Comparison of ENCODE assay signal across 26 cellular contexts in the genomic region with DNA sequence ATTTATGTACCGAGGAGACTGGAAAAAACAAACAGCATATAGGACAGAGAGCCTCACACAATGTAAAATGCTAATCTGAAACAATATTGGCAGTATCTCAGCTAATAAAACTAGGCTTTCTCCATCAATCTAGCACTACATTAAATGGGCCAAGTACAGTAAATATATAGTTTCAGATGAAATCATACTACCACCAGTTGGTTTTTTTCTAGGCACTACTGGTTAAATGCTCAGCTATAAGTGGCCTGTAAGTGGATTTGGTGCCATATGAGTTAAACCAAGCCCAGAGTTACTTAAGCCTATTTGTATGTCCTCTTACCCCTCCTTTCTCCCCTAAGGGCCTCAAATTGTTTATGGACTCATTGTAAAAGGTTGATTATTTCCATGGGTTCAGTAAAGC. TPM values are rescaled to one million over a fixed set of nuclear protein-coding genes. Genes with fewer than 3 reads are reported as not detected.
DNase-seq lines count a peak whose midpoint lies in the region.
"Had no signal": no experiment of that assay in that cellular context is flagged by ENCODE, and none has a peak within 500 bp of the region (broad histone marks: within the 10 kb centered on the region; RNA-seq: fewer than 3 reads in every experiment).

No MANE protein-coding gene starts in this region.

- H3K4me1 Mint-ChIP-seq in T-helper 2 cell treated with Interferon-gamma antibody and Interleukin-4, amounts not matched to agents 5 μg/mL and 100 μg/mL, for 36 hours (ENCODE audit: low read depth) = no peaks in the 10 kb centered on the region
- H3K4me1 Mint-ChIP-seq: stimulated activated naive B cell treated with anti-CD40 and anti-IgM and Interleukin-4, amounts not matched to agents 10 μg/mL and 1 μg/mL and 100 μg/mL, for 72 hours had no signal

- no peaks in the 10 kb centered on the region for H3K27me3 ChIP-seq in H7 (ENCODE audit: control insufficient read depth, insufficient read depth, low read length)
- H3K27me3 ChIP-seq: Peyer's patch had no signal

- no peaks in the 10 kb centered on the region for H3K36me3 Mint-ChIP-seq in T-helper 2 cell treated with Interferon-gamma antibody and Interleukin-4, amounts not matched to agents 5 μg/mL and 100 μg/mL, for 36 hours (ENCODE audit: low read depth)
- H3K36me3 Mint-ChIP-seq: stimulated activated naive B cell treated with anti-CD40 and anti-IgM and Interleukin-4, amounts not matched to agents 10 μg/mL and 1 μg/mL and 100 μg/mL, for 72 hours had no signal

- no peak overlapping the region for H3K4me3 Mint-ChIP-seq in T-helper 2 cell treated with Interferon-gamma antibody and Interleukin-4, amounts not matched to agents 5 μg/mL and 100 μg/mL, for 36 hours
- H3K4me3 Mint-ChIP-seq: effector memory CD8-positive, alpha-beta T cell; GM23338; stimulated activated naive B cell treated with anti-CD40 and anti-IgM and Interleukin-4, amounts not matched to agents 10 μg/mL and 1 μg/mL and 100 μg/mL, for 72 hours; T-helper 17 cell; type B pancreatic cell had no signal

- DNase-seq in DMS153 treated with DMSO at 0.1 percent for 48 hours (lab: John Stamatoyannopoulos, UW; ENCODE audit: unreplicated experiment) (peak; percentile 23), NCI-H1092 treated with DMSO at 0.1 percent for 48 hours (lab: John Stamatoyannopoulos, UW) (peak; percentile 87), NCI-H2081 (lab: John Stamatoyannopoulos, UW) (peak; percentile 54 to 79), NCI-H69 (lab: John Stamatoyannopoulos, UW) (peak; percentile 86), H7 (no peak)
- DNase-seq in activated CD8-positive, alpha-beta memory T cell treated with anti-CD3 and anti-CD28 coated beads, Interleukin-2, amount 50 U/mL, for 48 hours = no peak
- no peak for DNase-seq in T-helper 2 cell treated with Interferon-gamma antibody and Interleukin-4, amounts not matched to agents 5 μg/mL and 100 μg/mL, for 36 hours (ENCODE audit: low spot score)
- DNase-seq: activated CD4-positive, alpha-beta T cell treated with anti-CD3 and anti-CD28 coated beads, Interleukin-2, amount 50 U/mL, for 48 hours; activated CD4-positive, CD25-positive, alpha-beta regulatory T cell treated with anti-CD3 and anti-CD28 coated beads, Interleukin-2, amount 50 U/mL, for 72 hours; activated naive CD4-positive, alpha-beta T cell; C1 segment of cervical spinal cord; caudate nucleus; COR-L47; effector memory CD8-positive, alpha-beta T cell; hypothalamus; left cardiac atrium; mammary epithelial cell; NCI-H446 treated with DMSO at 0.1 percent for 48 hours; Peyer's patch; SHP77; stimulated activated naive B cell treated with anti-CD40 and anti-IgM and Interleukin-4, amounts not matched to agents 10 μg/mL and 1 μg/mL and 100 μg/mL, for 72 hours; substantia nigra; T-helper 17 cell had no signal

- no peak overlapping the region for H3K4me3 ChIP-seq in H7 (ENCODE audit: insufficient read depth, low read depth, low read length)
- H3K4me3 ChIP-seq: coronary artery, GM23338, Peyer's patch had no signal

- no peaks in the 10 kb centered on the region for H3K36me3 ChIP-seq in H7 (replicated peaks; ENCODE audit: control insufficient read depth, insufficient read depth, low read length)
- H3K36me3 ChIP-seq: Peyer's patch had no signal

- H3K27me3 Mint-ChIP-seq in T-helper 2 cell treated with Interferon-gamma antibody and Interleukin-4, amounts not matched to agents 5 μg/mL and 100 μg/mL, for 36 hours (ENCODE audit: low read depth) = no peaks in the 10 kb centered on the region
- H3K27me3 Mint-ChIP-seq: stimulated activated naive B cell treated with anti-CD40 and anti-IgM and Interleukin-4, amounts not matched to agents 10 μg/mL and 1 μg/mL and 100 μg/mL, for 72 hours; T-helper 17 cell; type B pancreatic cell had no signal

- no peak overlapping the region for H3K27ac Mint-ChIP-seq in T-helper 2 cell treated with Interferon-gamma antibody and Interleukin-4, amounts not matched to agents 5 μg/mL and 100 μg/mL, for 36 hours
- H3K27ac Mint-ChIP-seq: effector memory CD8-positive, alpha-beta T cell; GM23338; stimulated activated naive B cell treated with anti-CD40 and anti-IgM and Interleukin-4, amounts not matched to agents 10 μg/mL and 1 μg/mL and 100 μg/mL, for 72 hours; T-helper 17 cell; type B pancreatic cell had no signal

- H3K9me3 Mint-ChIP-seq in T-helper 2 cell treated with Interferon-gamma antibody and Interleukin-4, amounts not matched to agents 5 μg/mL and 100 μg/mL, for 36 hours = no peaks in the 10 kb centered on the region
- H3K9me3 Mint-ChIP-seq: effector memory CD8-positive, alpha-beta T cell; GM23338; stimulated activated naive B cell treated with anti-CD40 and anti-IgM and Interleukin-4, amounts not matched to agents 10 μg/mL and 1 μg/mL and 100 μg/mL, for 72 hours; type B pancreatic cell had no signal

RNA-seq across cellular contexts. Expression of a gene that starts 57.6 kb away (rescaled TPM):
- 7.1 and 13.9 TPM in 2 replicates for total RNA-seq in H7 (2014; rRNA removed; shearing (Covaris generic))

Comparison
In these comparisons a context has a peak if more than half of its experiments do, and no peak if none do; other contexts are left out.
1. DNase-seq: peak in DMS153 treated with DMSO at 0.1 percent for 48 hours (single experiment), NCI-H1092 treated with DMSO at 0.1 percent for 48 hours (single experiment), NCI-H2081 (2 of 2) and NCI-H69 (single experiment); none in activated CD8-positive, alpha-beta memory T cell treated with anti-CD3 and anti-CD28 coated beads, Interleukin-2, amount 50 U/mL, for 48 hours (single experiment), T-helper 2 cell treated with Interferon-gamma antibody and Interleukin-4, amounts not matched to agents 5 μg/mL and 100 μg/mL, for 36 hours (single experiment) and H7 (single experiment).